ENCODE assay signal across 1 cellular context in genomic region chr5:73436535-73437125, GRCh38.
TF ChIP-seq lines count a peak whose summit lies in the region.

No MANE protein-coding gene starts in this region.

TF ChIP-seq in H1, 55 proteins besides CTCF, POLR2A, EP300 and RAD21:
- TF ChIP-seq BRCA1 (IDR thresholded peaks at IDR 0.05; ENCODE audit: low read depth, low read length), result no peak
- TF ChIP-seq ASH2L (IDR thresholded peaks at IDR 0.05; ENCODE audit: low read length), result peak; percentile 2
- TF ChIP-seq TAF7 (optimal IDR thresholded peaks at IDR 0.05; ENCODE audit: borderline replicate concordance, low read depth, low read length), result no peak
- TF ChIP-seq TBP (IDR thresholded peaks at IDR 0.05; ENCODE audit: low read depth, low read length), result no peak
- TF ChIP-seq CBX5 (IDR thresholded peaks at IDR 0.05; ENCODE audit: low read depth, low read length), result no peak
- TF ChIP-seq POU5F1 (IDR thresholded peaks at IDR 0.05; ENCODE audit: low read depth, low read length), result no peak
- TF ChIP-seq NRF1 (IDR thresholded peaks at IDR 0.05; ENCODE audit: low read depth, low read length), result no peak
- TF ChIP-seq YY1 (IDR thresholded peaks at IDR 0.05; ENCODE audit: low read depth, low read length), result no peak
- no peak for TF ChIP-seq RFX5 (IDR thresholded peaks at IDR 0.05; ENCODE audit: borderline replicate concordance, low read depth, low read length)
- TF ChIP-seq, protein P1, sequence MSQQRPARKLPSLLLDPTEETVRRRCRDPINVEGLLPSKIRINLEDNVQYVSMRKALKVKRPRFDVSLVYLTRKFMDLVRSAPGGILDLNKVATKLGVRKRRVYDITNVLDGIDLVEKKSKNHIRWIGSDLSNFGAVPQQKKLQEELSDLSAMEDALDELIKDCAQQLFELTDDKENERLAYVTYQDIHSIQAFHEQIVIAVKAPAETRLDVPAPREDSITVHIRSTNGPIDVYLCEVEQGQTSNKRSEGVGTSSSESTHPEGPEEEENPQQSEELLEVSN (IDR thresholded peaks at IDR 0.05), result peak; percentile 47; the same call in 1 of the 2 replicates
- no peak for TF ChIP-seq PHF8 (conservative IDR thresholded peaks at IDR 0.05; ENCODE audit: low read depth, low read length)
- TF ChIP-seq KDM4A (IDR thresholded peaks at IDR 0.05; ENCODE audit: low read depth, low read length, severe bottlenecking), result peak; percentile 78
- no peak for TF ChIP-seq GABPA (IDR thresholded peaks at IDR 0.05; ENCODE audit: borderline replicate concordance, insufficient read depth, low read length)
- TF ChIP-seq, protein P2, sequence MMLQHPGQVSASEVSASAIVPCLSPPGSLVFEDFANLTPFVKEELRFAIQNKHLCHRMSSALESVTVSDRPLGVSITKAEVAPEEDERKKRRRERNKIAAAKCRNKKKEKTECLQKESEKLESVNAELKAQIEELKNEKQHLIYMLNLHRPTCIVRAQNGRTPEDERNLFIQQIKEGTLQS (IDR thresholded peaks at IDR 0.05; ENCODE audit: insufficient read depth, low read depth, low read length), result no peak
- TF ChIP-seq SP1 (IDR thresholded peaks at IDR 0.05; ENCODE audit: low read depth, low read length), result no peak
- TF ChIP-seq BCL11A (IDR thresholded peaks at IDR 0.05; ENCODE audit: low read depth in 2 of 2, low read length in 2 of 2), result no peak
- no peak for TF ChIP-seq JUND (IDR thresholded peaks at IDR 0.05; ENCODE audit: low read length)
- TF ChIP-seq POLR2AphosphoS5 (IDR thresholded peaks at IDR 0.05; ENCODE audit: low read depth, low read length), result no peak
- TF ChIP-seq KDM5A (IDR thresholded peaks at IDR 0.05; ENCODE audit: low read length), result no peak
- no peak for TF ChIP-seq SRF (IDR thresholded peaks at IDR 0.05; ENCODE audit: low read depth, low read length)
- TF ChIP-seq USF2 (IDR thresholded peaks at IDR 0.05; ENCODE audit: low read length), result no peak
- no peak for TF ChIP-seq RXRA (IDR thresholded peaks at IDR 0.05; ENCODE audit: insufficient read depth, low read depth, low read length)
- no peak for TF ChIP-seq BACH1 (IDR thresholded peaks at IDR 0.05; ENCODE audit: low read length)
- TF ChIP-seq ATF2 (IDR thresholded peaks at IDR 0.05; ENCODE audit: low read length), result no peak
- TF ChIP-seq CREB1 (IDR thresholded peaks at IDR 0.05), result no peak
- TF ChIP-seq SUZ12 (IDR thresholded peaks at IDR 0.05; ENCODE audit: low read length), result peak; percentile 92
- TF ChIP-seq CBX8 (IDR thresholded peaks at IDR 0.05; ENCODE audit: borderline replicate concordance, low read depth, low read length), result no peak
- no peak for TF ChIP-seq CHD7 (IDR thresholded peaks at IDR 0.05; ENCODE audit: insufficient replicate concordance, low read length)
- TF ChIP-seq SIRT6 (IDR thresholded peaks at IDR 0.05; ENCODE audit: low read length), result no peak
- no peak for TF ChIP-seq CHD2 (IDR thresholded peaks at IDR 0.05; ENCODE audit: low read length)
- TF ChIP-seq CTBP2 (IDR thresholded peaks at IDR 0.05; ENCODE audit: borderline replicate concordance, insufficient read depth, insufficient read length, low read length), result peak; percentile 84
- TF ChIP-seq HDAC2 (IDR thresholded peaks at IDR 0.05; ENCODE audit: borderline replicate concordance in 1 of 2, low read depth in 2 of 2, low read length in 2 of 2), result no peak
- peak; percentile 86 for TF ChIP-seq EZH2 (IDR thresholded peaks at IDR 0.05; ENCODE audit: low read depth, low read length, severe bottlenecking)
- peak; percentile 89 for TF ChIP-seq MAX (IDR thresholded peaks at IDR 0.05)
- 0 out of 2 replicates have a peak, but pooled peaks have one; percentile 1 for TF ChIP-seq TCF12 (IDR thresholded peaks at IDR 0.05; ENCODE audit: low read depth, low read length)
- TF ChIP-seq FOSL1 (IDR thresholded peaks at IDR 0.05; ENCODE audit: insufficient read depth, low read depth, low read length), result no peak
